Comparison of ENCODE assay signal across 8 cellular contexts in genomic region chr2:200864206-200864976, GRCh38. TPM values are rescaled to one million over a fixed set of nuclear protein-coding genes. Genes with fewer than 3 reads are reported as not detected.
DNase-seq lines count a peak whose midpoint lies in the region; ATAC-seq, FAIRE-seq and TF ChIP-seq lines count a peak whose summit lies in the region.

CLK1 (minus strand) TSS chr2:200864658; CDS start chr2:200861862, 2,796 bp downstream.

- intact Hi-C loops in Right ventricle myocardium superior (cut with DNase I) (no loop called here), tibial artery (cut with DNase I; ENCODE audit: low total_unique reads) (loop anchor here (5.0 kb wide), 1 partner anchor 52 kb away; the partner anchor contains the start of gene BZW1)

- H3K4me1 Mint-ChIP-seq in activated naive CD8-positive, alpha-beta T cell treated with anti-CD3 and anti-CD28 coated beads, Interleukin-2, amount 50 U/mL, for 24 hours: peaks cover 35% of the 10 kb centered on the region

- H3K4me3 ChIP-seq in parathyroid adenoma (ENCODE audit: low read depth, low read length): peak within 1 kb of the TSS; percentile 92
- peak within 1 kb of the TSS; percentile 90 to 95 for H3K4me3 ChIP-seq in tibial artery

- no peaks in the 10 kb centered on the region for H3K9me3 Mint-ChIP-seq in activated naive CD8-positive, alpha-beta T cell treated with anti-CD3 and anti-CD28 coated beads, Interleukin-2, amount 50 U/mL, for 24 hours

- H2AFZ ChIP-seq in parathyroid adenoma: peak within 1 kb of the TSS; percentile 93

- H3K9ac ChIP-seq in parathyroid adenoma: peak within 1 kb of the TSS; percentile 98

- ATAC-seq in HG02840 (IDR thresholded peaks at IDR 0.05; ENCODE audit: low FRiP score, unreplicated experiment): peak; percentile 86
- peak; percentile 79 for ATAC-seq in activated naive CD8-positive, alpha-beta T cell treated with anti-CD3 and anti-CD28 coated beads, Interleukin-2, amount 50 U/mL, for 24 hours
- ATAC-seq in Right ventricle myocardium superior (ENCODE audit: poor library complexity): peak; percentile 95

- H3K79me2 ChIP-seq in parathyroid adenoma: peaks cover 33% of the 10 kb centered on the region

- H3K27ac Mint-ChIP-seq in activated naive CD8-positive, alpha-beta T cell treated with anti-CD3 and anti-CD28 coated beads, Interleukin-2, amount 50 U/mL, for 24 hours: peak within 1 kb of the TSS; percentile 100

- no peaks in the 10 kb centered on the region for H3K27me3 Mint-ChIP-seq in activated naive CD8-positive, alpha-beta T cell treated with anti-CD3 and anti-CD28 coated beads, Interleukin-2, amount 50 U/mL, for 24 hours

- H3K36me3 ChIP-seq in parathyroid adenoma (ENCODE audit: control insufficient read depth, insufficient read depth, low read length): peaks cover 6% of the 10 kb centered on the region
- H3K36me3 ChIP-seq in tibial artery: peaks cover 3 to 9% (median 8%) of the 10 kb centered on the region in 3 donors

- peaks cover 3% of the 10 kb centered on the region for H3K4me1 ChIP-seq in parathyroid adenoma
- H3K4me1 ChIP-seq in tibial artery: peaks cover 0 to 40% (median 17%) of the 10 kb centered on the region in 4 donors

- TF ChIP-seq POLR2A in GM12892 (IDR thresholded peaks at IDR 0.05; ENCODE audit: low read depth, low read length): peak; percentile 99

- H3K27ac ChIP-seq in parathyroid adenoma (peak within 1 kb of the TSS; percentile 98), tibial artery (peak within 1 kb of the TSS; percentile 100)

- peak within 1 kb of the TSS; percentile 96 for H3K4me2 ChIP-seq in parathyroid adenoma (ENCODE audit: low read length)

- TF ChIP-seq CTCF in parathyroid adenoma (IDR thresholded peaks at IDR 0.05) (no peak), tibial artery (IDR thresholded peaks at IDR 0.05) (no peak)

- FAIRE-seq in GM12892 (lab: Jason Lieb, UNC): peak; percentile 99

- H3K27me3 ChIP-seq in parathyroid adenoma (ENCODE audit: control insufficient read depth, insufficient read depth, low read length) (no peaks in the 10 kb centered on the region), tibial artery (no peaks in the 10 kb centered on the region)

- DNase-seq in GM12892 (ENCODE audit: insufficient read length) (peak; percentile 82), NCI-H1436 (lab: John Stamatoyannopoulos, UW) (peak; percentile 92), SW480 (ENCODE audit: low spot score) (peak; percentile 87), Right ventricle myocardium superior (peak; percentile 99), tibial artery (peak; percentile 96 to 98)
- peak; percentile 98 for DNase-seq in activated naive CD8-positive, alpha-beta T cell treated with anti-CD3 and anti-CD28 coated beads, Interleukin-2, amount 50 U/mL, for 24 hours

- peaks cover 58% of the 10 kb centered on the region for H3K36me3 Mint-ChIP-seq in activated naive CD8-positive, alpha-beta T cell treated with anti-CD3 and anti-CD28 coated beads, Interleukin-2, amount 50 U/mL, for 24 hours (ENCODE audit: low read depth)

- H3K4me3 Mint-ChIP-seq in activated naive CD8-positive, alpha-beta T cell treated with anti-CD3 and anti-CD28 coated beads, Interleukin-2, amount 50 U/mL, for 24 hours: peak within 1 kb of the TSS; percentile 99

- H3K9me3 ChIP-seq in parathyroid adenoma (ENCODE audit: control insufficient read depth, low read length) (no peaks in the 10 kb centered on the region), tibial artery (no peaks in the 10 kb centered on the region)

RNA-seq across cellular contexts. Expression of gene CLK1, which starts in this region (rescaled TPM):
- polyA plus RNA-seq in GM12892 (2012; ENCODE audit: missing spikeins): 76.6 TPM
- total RNA-seq in Right ventricle myocardium superior: 44.1 TPM

Comparison
In these comparisons a context has a peak if more than half of its experiments do, and no peak if none do; other contexts are left out.
1. Peak in every context shown above with its lines: DNase-seq, ATAC-seq, H3K4me3 ChIP-seq and H3K27ac ChIP-seq.